ENCODE assay signal across 27 cellular contexts in genomic region chr22:31136155-31136554, GRCh38. TPM values are rescaled to one million over a fixed set of nuclear protein-coding genes. Genes with fewer than 3 reads are reported as not detected.
"Had no signal": no experiment of that assay in that cellular context is flagged by ENCODE, and none has a peak within 500 bp of the region (broad histone marks: within the 10 kb centered on the region; RNA-seq: fewer than 3 reads in every experiment).

No MANE protein-coding gene starts in this region.

- H3K27ac Mint-ChIP-seq: immature natural killer cell, memory B cell, natural killer cell, type B pancreatic cell had no signal

- H3K9me3 Mint-ChIP-seq: immature natural killer cell, memory B cell, natural killer cell, type B pancreatic cell had no signal

- H3K27ac ChIP-seq: coronary artery, lower lobe of right lung, neutrophil, psoas muscle, skin epidermis, stomach, thyroid gland had no signal

- H3K4me1 Mint-ChIP-seq: immature natural killer cell, memory B cell, natural killer cell had no signal

- DNase-seq: dermis blood vessel endothelial cell; effector memory CD4-positive, alpha-beta T cell; hypothalamus; immature natural killer cell; kidney glomerular epithelial cell; left ventricle myocardium superior; lower lobe of right lung; natural killer cell; right cardiac atrium; stimulated activated CD4-positive, alpha-beta T cell treated with anti-CD3 and anti-CD28 coated beads, Interleukin-15, amount 100 ng/mL, for 24 hours; stimulated activated CD4-positive, alpha-beta T cell treated with anti-CD3 and anti-CD28 coated beads, Interleukin-4, amount 100 ng/mL, for 1 hour; stimulated activated CD8-positive, alpha-beta memory T cell treated with anti-CD3 and anti-CD28 coated beads, Interleukin-4, amount 100 ng/mL, for 48 hours; stimulated activated naive CD4-positive, alpha-beta T cell treated with Interleukin-2 at 50 U/mL for 16 hours; stomach had no signal

- H3K4me1 ChIP-seq: psoas muscle had no signal

- ATAC-seq: left ventricle myocardium superior, lower lobe of right lung, natural killer cell, psoas muscle, right cardiac atrium had no signal

- H3K9me3 ChIP-seq: lower lobe of right lung, neutrophil, psoas muscle, stomach, thyroid gland had no signal

- H3K4me3 ChIP-seq: coronary artery, lower lobe of right lung, psoas muscle, skin epidermis, stomach, thyroid gland had no signal

- H3K27me3 ChIP-seq: thyroid gland had no signal

- H3K36me3 Mint-ChIP-seq: immature natural killer cell, memory B cell, natural killer cell, type B pancreatic cell had no signal

- H3K36me3 ChIP-seq: lower lobe of right lung, neutrophil, stomach had no signal

- H3K4me3 Mint-ChIP-seq: immature natural killer cell, memory B cell, natural killer cell, type B pancreatic cell had no signal

RNA-seq across cellular contexts. Expression of gene PLA2G3, which starts 4.2 kb away (rescaled TPM):
- total RNA-seq: dermis blood vessel endothelial cell, left ventricle myocardium superior, mononuclear cell, natural killer cell, omental fat pad, psoas muscle, renal cortical epithelial cell, right cardiac atrium, stomach, subcutaneous adipose tissue, urinary bladder had no signal
- polyA plus RNA-seq: immature natural killer cell, neural cell, psoas muscle, right cardiac atrium, urinary bladder had no signal

RNA-seq across cellular contexts. Expression of gene INPP5J, which starts 13.4 kb away (rescaled TPM):
- total RNA-seq: dermis blood vessel endothelial cell, mononuclear cell, natural killer cell, subcutaneous adipose tissue had no signal
- polyA plus RNA-seq: immature natural killer cell had no signal
